1 cellular context compared by ENCODE assay signal in the genomic region with DNA sequence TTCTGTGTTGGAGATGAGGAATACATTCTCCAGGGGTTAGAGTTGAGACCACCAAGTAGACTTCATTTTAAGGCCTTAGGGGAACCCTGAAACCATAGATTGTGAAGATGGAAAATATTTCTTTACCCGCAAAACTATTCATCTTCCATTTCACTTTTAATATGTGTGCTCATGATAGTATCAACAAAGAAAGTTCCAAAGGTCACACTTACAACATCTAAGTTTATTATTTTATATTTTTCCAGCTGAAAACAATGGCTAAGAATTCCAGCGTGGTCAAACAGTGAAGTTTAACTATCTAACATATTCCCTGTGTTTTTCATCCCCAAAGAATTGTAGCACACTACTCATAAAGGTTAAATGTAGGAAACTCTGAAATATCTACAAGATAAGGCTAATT.
TF ChIP-seq lines count a peak whose summit lies in the region.

No MANE protein-coding gene starts in this region.

TF ChIP-seq in HCT116, 20 proteins besides CTCF, POLR2A, EP300 and RAD21:
- TF ChIP-seq, protein P1, sequence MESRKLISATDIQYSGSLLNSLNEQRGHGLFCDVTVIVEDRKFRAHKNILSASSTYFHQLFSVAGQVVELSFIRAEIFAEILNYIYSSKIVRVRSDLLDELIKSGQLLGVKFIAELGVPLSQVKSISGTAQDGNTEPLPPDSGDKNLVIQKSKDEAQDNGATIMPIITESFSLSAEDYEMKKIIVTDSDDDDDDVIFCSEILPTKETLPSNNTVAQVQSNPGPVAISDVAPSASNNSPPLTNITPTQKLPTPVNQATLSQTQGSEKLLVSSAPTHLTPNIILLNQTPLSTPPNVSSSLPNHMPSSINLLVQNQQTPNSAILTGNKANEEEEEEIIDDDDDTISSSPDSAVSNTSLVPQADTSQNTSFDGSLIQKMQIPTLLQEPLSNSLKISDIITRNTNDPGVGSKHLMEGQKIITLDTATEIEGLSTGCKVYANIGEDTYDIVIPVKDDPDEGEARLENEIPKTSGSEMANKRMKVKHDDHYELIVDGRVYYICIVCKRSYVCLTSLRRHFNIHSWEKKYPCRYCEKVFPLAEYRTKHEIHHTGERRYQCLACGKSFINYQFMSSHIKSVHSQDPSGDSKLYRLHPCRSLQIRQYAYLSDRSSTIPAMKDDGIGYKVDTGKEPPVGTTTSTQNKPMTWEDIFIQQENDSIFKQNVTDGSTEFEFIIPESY (IDR thresholded peaks at IDR 0.05; ENCODE audit: extremely low read depth, insufficient replicate concordance, low read length) = no peak
- TF ChIP-seq EGR1 (IDR thresholded peaks at IDR 0.05; ENCODE audit: low read depth) (no peak), SP1 (IDR thresholded peaks at IDR 0.05; ENCODE audit: low read depth) (no peak), POLR2AphosphoS5 (IDR thresholded peaks at IDR 0.05; ENCODE audit: low read depth, low read length) (no peak), YY1 (IDR thresholded peaks at IDR 0.05; ENCODE audit: extremely low read depth, insufficient replicate concordance, low read depth, low read length) (no peak), EZH2phosphoT487 (IDR thresholded peaks at IDR 0.05; ENCODE audit: borderline replicate concordance) (no peak), ZFX (IDR thresholded peaks at IDR 0.05) (no peak), JUND (IDR thresholded peaks at IDR 0.05) (no peak), FOSL1 (IDR thresholded peaks at IDR 0.05; ENCODE audit: low read depth) (no peak), EZH2 (IDR thresholded peaks at IDR 0.05) (no peak), SRF (IDR thresholded peaks at IDR 0.05; ENCODE audit: low read depth) (no peak), TCF7L2 (IDR thresholded peaks at IDR 0.05; ENCODE audit: borderline replicate concordance, extremely low read depth, insufficient read depth, insufficient read length) (no peak)
- TF ChIP-seq, protein P2, sequence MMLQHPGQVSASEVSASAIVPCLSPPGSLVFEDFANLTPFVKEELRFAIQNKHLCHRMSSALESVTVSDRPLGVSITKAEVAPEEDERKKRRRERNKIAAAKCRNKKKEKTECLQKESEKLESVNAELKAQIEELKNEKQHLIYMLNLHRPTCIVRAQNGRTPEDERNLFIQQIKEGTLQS (IDR thresholded peaks at IDR 0.05) = no peak
